9 cellular contexts compared by ENCODE assay signal in genomic region chr1:44417351-44418021, GRCh38. TPM values are rescaled to one million over a fixed set of nuclear protein-coding genes. Genes with fewer than 3 reads are reported as not detected.
A peak's percentile ranks its signal among the peaks of the same experiment; 100 is the strongest.
DNase-seq lines count a peak whose midpoint lies in the region; ATAC-seq and TF ChIP-seq lines count a peak whose summit lies in the region.
"Had no signal": no experiment of that assay in that cellular context is flagged by ENCODE, and none has a peak within 500 bp of the region (broad histone marks: within the 10 kb centered on the region; RNA-seq: fewer than 3 reads in every experiment).

No MANE protein-coding gene starts in this region.

- H3K4me1 ChIP-seq in neutrophil (ENCODE audit: control insufficient read depth in 1 of 2, insufficient read depth in 1 of 2, low read depth in 1 of 2, low read length in 1 of 2): peaks cover 14 to 26% of the 10 kb centered on the region in 2 experiments

- TF ChIP-seq CTCF in neutrophil (IDR thresholded peaks at IDR 0.05): no peak

- peaks cover 81% of the 10 kb centered on the region for H3K27me3 ChIP-seq in neutrophil

- DNase-seq in activated CD4-positive, CD25-positive, alpha-beta regulatory T cell (lab: John Stamatoyannopoulos, UW): no peak
- DNase-seq in RPMI7951 (ENCODE audit: low read depth) (peak; percentile 7), globus pallidus (ENCODE audit: low spot score) (peak; percentile 84), HCEC 1CT (no peak), NCI-H1694 treated with DMSO at 0.1 percent for 48 hours (lab: John Stamatoyannopoulos, UW) (no peak)
- DNase-seq: CD4-positive, CD25-positive, alpha-beta regulatory T cell had no signal

- peak; percentile 20 to 44 for ATAC-seq in activated CD4-positive, CD25-positive, alpha-beta regulatory T cell treated with anti-CD3 and anti-CD28 coated beads, Interleukin-2, amount 50 U/mL, for 24 hours
- no peak for ATAC-seq in GM21825 (IDR thresholded peaks at IDR 0.05; ENCODE audit: unreplicated experiment)

- no peaks in the 10 kb centered on the region for H3K36me3 ChIP-seq in neutrophil

- peak overlapping the region; percentile 49 to 75 for H3K4me3 ChIP-seq in neutrophil (ENCODE audit: low read depth in 1 of 2, low read length in 1 of 2)

- H3K27ac ChIP-seq in neutrophil: no peak overlapping the region

- H3K9me3 ChIP-seq in neutrophil: no peaks in the 10 kb centered on the region

RNA-seq across cellular contexts. Expression of gene RNF220, which starts 12.4 kb away (rescaled TPM):
- total RNA-seq in RPMI7951 (2014; rRNA removed; shearing (Covaris generic)): 43.1 and 59.5 TPM in 2 replicates

Comparison
In these comparisons a context has a peak if more than half of its experiments do, and no peak if none do; other contexts are left out.
1. DNase-seq: peak in RPMI7951 (single experiment) and globus pallidus (single experiment); none in activated CD4-positive, CD25-positive, alpha-beta regulatory T cell (0 of 4), HCEC 1CT (single experiment) and NCI-H1694 treated with DMSO at 0.1 percent for 48 hours (single experiment).